ENCODE assay signal across 8 cellular contexts in the genomic region with DNA sequence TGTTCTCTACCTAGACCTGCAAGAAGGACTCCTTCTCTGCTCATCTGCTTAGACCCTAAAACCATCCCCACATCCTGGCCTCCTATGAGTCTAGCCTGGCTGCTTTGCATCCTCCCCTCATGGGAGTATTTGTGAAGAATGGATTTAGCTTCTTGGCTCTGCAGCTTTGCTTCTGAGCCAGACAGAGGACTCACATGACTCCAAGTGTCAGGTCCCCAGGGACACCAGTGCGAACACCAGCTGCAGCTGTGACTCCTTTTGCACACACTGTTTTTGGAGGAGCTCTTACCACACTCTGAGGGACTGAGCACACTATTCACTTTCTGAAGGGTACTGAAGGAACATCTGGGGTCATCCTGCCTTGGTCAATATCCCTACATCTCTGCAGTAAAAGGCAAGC.
DNase-seq lines count a peak whose midpoint lies in the region; ATAC-seq and TF ChIP-seq lines count a peak whose summit lies in the region.

No MANE protein-coding gene starts in this region.

- peaks cover 0 to 4% (median 0%) of the 10 kb centered on the region in 5 donors for H3K27me3 ChIP-seq in subcutaneous abdominal adipose tissue (ENCODE audit: control insufficient read depth in 5 of 5, insufficient read depth in 4 of 5, low read length in 5 of 5)
- no peaks in the 10 kb centered on the region for H3K27me3 ChIP-seq in H7 (ENCODE audit: control insufficient read depth, insufficient read depth, low read length)

- H3K36me3 Mint-ChIP-seq in WTC11 = no peaks in the 10 kb centered on the region

- POLR2A ChIA-PET in GM10248 (lab: Yijun Ruan, JAX) = interaction anchor here (1.2 kb wide), 1 partner anchor 22 kb away, joined by 3 read pairs; no protein-coding TSS in a partner anchor
- POLR2A ChIA-PET in WTC11 (lab: Charles Lee) = no interaction called here

- peaks cover 3 to 19% (median 19%) of the 10 kb centered on the region in 5 donors for H3K4me1 ChIP-seq in subcutaneous abdominal adipose tissue (ENCODE audit: control insufficient read depth in 5 of 5, insufficient read depth in 5 of 5, low read length in 5 of 5)

- DNase-seq in GM10248 (ENCODE audit: extremely low spot score) (peak; percentile 57), fibroblast of peridontal ligament (ENCODE audit: extremely low read depth) (peak; percentile 73), H7 (no peak), T-helper 2 cell (no peak), WTC11 (ENCODE audit: low spot score) (no peak)

- H3K4me3 ChIP-seq in subcutaneous abdominal adipose tissue (ENCODE audit: low read depth in 1 of 5, low read length in 5 of 5) (no peak overlapping the region), H7 (ENCODE audit: insufficient read depth, low read depth, low read length) (no peak overlapping the region)

- H3K36me3 ChIP-seq in subcutaneous abdominal adipose tissue (ENCODE audit: control insufficient read depth in 5 of 5, insufficient read depth in 5 of 5, low read length in 5 of 5) = no peaks in the 10 kb centered on the region
- no peaks in the 10 kb centered on the region for H3K36me3 ChIP-seq in H7 (replicated peaks; ENCODE audit: control insufficient read depth, insufficient read depth, low read length)

- no peaks in the 10 kb centered on the region for H3K9me3 ChIP-seq in subcutaneous abdominal adipose tissue (ENCODE audit: control insufficient read depth in 5 of 5, low read length in 5 of 5)

- H3K4me3 Mint-ChIP-seq in WTC11 = no peak overlapping the region

- H3K27ac Mint-ChIP-seq in WTC11 = no peak overlapping the region

- ATAC-seq in GM21423 (IDR thresholded peaks at IDR 0.05; ENCODE audit: unreplicated experiment) (peak; percentile 84), HG03575 (IDR thresholded peaks at IDR 0.05; ENCODE audit: extremely low read depth, insufficient number of reproducible peaks, low FRiP score, unreplicated experiment) (peak; percentile 80), WTC11 (no peak)

- H3K27ac ChIP-seq in subcutaneous abdominal adipose tissue (ENCODE audit: low read depth, low read length) = peak overlapping the region; percentile 15

- H3K4me1 Mint-ChIP-seq in WTC11 = peaks cover 3% of the 10 kb centered on the region; the same call in 1 of the 2 replicates

- CTCF ChIA-PET in GM10248 (lab: Yijun Ruan, JAX) (interaction anchor here (0.7 to 3.2 kb wide), 19 partner anchors 11 to 1099 kb away, joined by 3 to 36 read pairs (median 3); no protein-coding TSS in a partner anchor), WTC11 (lab: Charles Lee) (no interaction called here)

- H3K9ac ChIP-seq in subcutaneous abdominal adipose tissue (ENCODE audit: low read length in 5 of 5) = peak overlapping the region in 1 of 5 donors; percentile 14

- no peaks in the 10 kb centered on the region for H3K27me3 Mint-ChIP-seq in WTC11 (ENCODE audit: low read depth)

- H3K9me3 Mint-ChIP-seq in WTC11 = no peaks in the 10 kb centered on the region

- TF ChIP-seq CTCF in GM10248 (IDR thresholded peaks at IDR 0.05; ENCODE audit: control extremely low read depth, extremely low read depth, low read depth, missing control alignments) = no peak
- TF ChIP-seq CTCF in WTC11 (IDR thresholded peaks at IDR 0.05) = no peak

TF ChIP-seq in WTC11, 78 proteins besides CTCF, POLR2A, EP300 and RAD21:
- TF ChIP-seq MYBL2 (CRISPR knock-in tag; IDR thresholded peaks at IDR 0.05) (no peak), FOXK1 (CRISPR knock-in tag; IDR thresholded peaks at IDR 0.05) (no peak), MXD4 (CRISPR knock-in tag; IDR thresholded peaks at IDR 0.05; ENCODE audit: borderline replicate concordance) (no peak), NFYB (CRISPR knock-in tag; conservative IDR thresholded peaks at IDR 0.05; ENCODE audit: low read depth) (no peak), SMAD3 (CRISPR knock-in tag; IDR thresholded peaks at IDR 0.05; ENCODE audit: borderline replicate concordance) (no peak), NR3C1 (CRISPR knock-in tag; conservative IDR thresholded peaks at IDR 0.05; ENCODE audit: low read depth) (no peak), ETV6 (CRISPR knock-in tag; IDR thresholded peaks at IDR 0.05) (no peak), NFATC4 (CRISPR knock-in tag; IDR thresholded peaks at IDR 0.05) (no peak), CDX4 (CRISPR knock-in tag; IDR thresholded peaks at IDR 0.05; ENCODE audit: borderline replicate concordance) (no peak), ZNF423 (CRISPR knock-in tag; IDR thresholded peaks at IDR 0.05) (no peak), ZNF232 (CRISPR knock-in tag; IDR thresholded peaks at IDR 0.05) (no peak), KAT7 (CRISPR knock-in tag; IDR thresholded peaks at IDR 0.05; ENCODE audit: borderline replicate concordance) (no peak), SOX15 (CRISPR knock-in tag; IDR thresholded peaks at IDR 0.05) (no peak), ZNF281 (CRISPR knock-in tag; IDR thresholded peaks at IDR 0.05) (no peak), ERG (CRISPR knock-in tag; IDR thresholded peaks at IDR 0.05) (no peak), SP1 (CRISPR knock-in tag; conservative IDR thresholded peaks at IDR 0.05) (no peak), PRRX2 (CRISPR knock-in tag; IDR thresholded peaks at IDR 0.05) (no peak), ZNF671 (CRISPR knock-in tag; IDR thresholded peaks at IDR 0.05) (no peak)
- TF ChIP-seq, protein P1, sequence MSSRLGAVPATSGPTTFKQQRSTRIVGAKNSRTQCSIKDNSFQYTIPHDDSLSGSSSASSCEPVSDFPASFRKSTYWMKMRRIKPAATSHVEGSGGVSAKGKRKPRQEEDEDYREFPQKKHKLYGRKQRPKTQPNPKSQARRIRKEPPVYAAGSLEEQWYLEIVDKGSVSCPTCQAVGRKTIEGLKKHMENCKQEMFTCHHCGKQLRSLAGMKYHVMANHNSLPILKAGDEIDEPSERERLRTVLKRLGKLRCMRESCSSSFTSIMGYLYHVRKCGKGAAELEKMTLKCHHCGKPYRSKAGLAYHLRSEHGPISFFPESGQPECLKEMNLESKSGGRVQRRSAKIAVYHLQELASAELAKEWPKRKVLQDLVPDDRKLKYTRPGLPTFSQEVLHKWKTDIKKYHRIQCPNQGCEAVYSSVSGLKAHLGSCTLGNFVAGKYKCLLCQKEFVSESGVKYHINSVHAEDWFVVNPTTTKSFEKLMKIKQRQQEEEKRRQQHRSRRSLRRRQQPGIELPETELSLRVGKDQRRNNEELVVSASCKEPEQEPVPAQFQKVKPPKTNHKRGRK (CRISPR knock-in tag; IDR thresholded peaks at IDR 0.05; ENCODE audit: borderline replicate concordance) = no peak
- TF ChIP-seq, protein P2, sequence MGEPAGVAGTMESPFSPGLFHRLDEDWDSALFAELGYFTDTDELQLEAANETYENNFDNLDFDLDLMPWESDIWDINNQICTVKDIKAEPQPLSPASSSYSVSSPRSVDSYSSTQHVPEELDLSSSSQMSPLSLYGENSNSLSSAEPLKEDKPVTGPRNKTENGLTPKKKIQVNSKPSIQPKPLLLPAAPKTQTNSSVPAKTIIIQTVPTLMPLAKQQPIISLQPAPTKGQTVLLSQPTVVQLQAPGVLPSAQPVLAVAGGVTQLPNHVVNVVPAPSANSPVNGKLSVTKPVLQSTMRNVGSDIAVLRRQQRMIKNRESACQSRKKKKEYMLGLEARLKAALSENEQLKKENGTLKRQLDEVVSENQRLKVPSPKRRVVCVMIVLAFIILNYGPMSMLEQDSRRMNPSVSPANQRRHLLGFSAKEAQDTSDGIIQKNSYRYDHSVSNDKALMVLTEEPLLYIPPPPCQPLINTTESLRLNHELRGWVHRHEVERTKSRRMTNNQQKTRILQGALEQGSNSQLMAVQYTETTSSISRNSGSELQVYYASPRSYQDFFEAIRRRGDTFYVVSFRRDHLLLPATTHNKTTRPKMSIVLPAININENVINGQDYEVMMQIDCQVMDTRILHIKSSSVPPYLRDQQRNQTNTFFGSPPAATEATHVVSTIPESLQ (CRISPR knock-in tag; IDR thresholded peaks at IDR 0.05) = no peak
TF ChIP-seq in WTC11: peak in this region for 0.

Comparison
In these comparisons a context has a peak if more than half of its experiments do, and no peak if none do; other contexts are left out.
1. DNase-seq: peak in GM10248 (single experiment) and fibroblast of peridontal ligament (single experiment); none in H7 (single experiment), T-helper 2 cell (0 of 5) and WTC11 (single experiment).